In genomic region chr1:197395209-197395608, GRCh38 we compare ENCODE assay signal across 22 cellular contexts.
"Had no signal": no experiment of that assay in that cellular context is flagged by ENCODE, and none has a peak within 500 bp of the region (broad histone marks: within the 10 kb centered on the region; RNA-seq: fewer than 3 reads in every experiment).

No MANE protein-coding gene starts in this region.

- H3K27me3 ChIP-seq: dorsolateral prefrontal cortex, esophagus muscularis mucosa, gastrocnemius medialis, heart right ventricle, left lung had no signal

- DNase-seq: dermis blood vessel endothelial cell; dorsolateral prefrontal cortex; effector CD4-positive, alpha-beta T cell; effector memory CD4-positive, alpha-beta T cell; foreskin melanocyte; gastrocnemius medialis; glutamatergic neuron; head of caudate nucleus; heart right ventricle; hippocampal formation; islet precursor cell; kidney; kidney glomerular epithelial cell; left cardiac atrium; left lung; left ventricle myocardium superior; lower lobe of right lung; mucosa of descending colon; naive B cell had no signal

- H3K27ac ChIP-seq: coronary artery, dorsolateral prefrontal cortex, esophagus muscularis mucosa, gastrocnemius medialis, heart right ventricle, left lung, lower lobe of right lung had no signal

- H3K4me1 ChIP-seq: esophagus muscularis mucosa, gastrocnemius medialis, heart right ventricle, left lung, lower lobe of right lung had no signal

- H3K4me3 ChIP-seq: coronary artery, dorsolateral prefrontal cortex, esophagus muscularis mucosa, gastrocnemius medialis, heart right ventricle, left lung, lower lobe of right lung, mucosa of descending colon had no signal

- H3K36me3 ChIP-seq: esophagus muscularis mucosa, gastrocnemius medialis, heart right ventricle, left lung, lower lobe of right lung had no signal

- ATAC-seq: gastrocnemius medialis, heart right ventricle, left cardiac atrium, left lung, left ventricle myocardium superior, lower lobe of right lung, mucosa of descending colon had no signal

- FAIRE-seq: endothelial cell of umbilical vein had no signal

- H3K9me3 ChIP-seq: gastrocnemius medialis, left lung, lower lobe of right lung, mucosa of descending colon had no signal
